In the genomic region with DNA sequence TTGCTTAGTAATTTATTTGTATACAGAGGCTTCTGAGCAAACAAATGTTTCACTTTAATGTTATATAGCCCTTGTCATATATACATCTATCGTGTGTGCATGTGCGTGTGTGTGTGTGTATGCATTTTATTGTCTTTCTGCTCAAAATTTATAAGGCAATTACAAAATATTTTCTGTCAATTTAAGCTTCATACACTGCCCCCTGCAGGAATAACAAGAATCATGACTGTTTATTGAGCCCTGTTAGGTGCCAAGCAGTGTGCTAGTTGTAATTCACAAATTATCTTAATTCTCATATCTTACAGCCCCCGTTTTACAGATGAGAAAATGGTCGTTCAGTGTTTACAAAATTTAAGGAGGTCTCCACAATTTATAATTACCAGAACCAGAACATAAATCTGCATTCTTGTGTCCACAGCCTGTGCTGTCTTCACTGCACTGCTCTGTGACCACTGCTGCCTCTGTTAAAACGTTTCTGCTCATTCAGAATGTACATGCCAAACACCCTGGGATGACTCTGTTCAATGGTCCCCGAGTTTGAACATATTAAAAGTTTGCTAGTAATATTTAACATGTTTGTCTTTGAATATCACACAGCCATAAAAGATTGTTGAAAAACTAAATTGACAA, we compare ENCODE assay signal across 10 cellular contexts.
A peak's percentile ranks its signal among the peaks of the same experiment; 100 is the strongest.
DNase-seq lines count a peak whose midpoint lies in the region; ATAC-seq and TF ChIP-seq lines count a peak whose summit lies in the region.
"Had no signal": no experiment of that assay in that cellular context is flagged by ENCODE, and none has a peak within 500 bp of the region (broad histone marks: within the 10 kb centered on the region; RNA-seq: fewer than 3 reads in every experiment).

No MANE protein-coding gene starts in this region.

- H3K27ac ChIP-seq in KMS-11 (no peak overlapping the region), brain microvascular endothelial cell (no peak overlapping the region)

- H3K4me3 ChIP-seq in KMS-11 (IDR thresholded peaks at IDR 0.05; ENCODE audit: insufficient read depth, low read depth, low read length): no peak overlapping the region
- no peak overlapping the region for H3K4me3 ChIP-seq in brain microvascular endothelial cell (ENCODE audit: low read depth, low read length)

- H3K27me3 ChIP-seq in KMS-11 (ENCODE audit: insufficient read depth, low read depth) (no peaks in the 10 kb centered on the region), brain microvascular endothelial cell (replicated peaks) (no peaks in the 10 kb centered on the region)

- no peak for DNase-seq in CD14-positive monocyte (ENCODE audit: low spot score)
- DNase-seq in brain microvascular endothelial cell: no peak
- peak; percentile 45 to 46 for DNase-seq in lung microvascular endothelial cell (ENCODE audit: low read depth in 2 of 2)
- no peak for DNase-seq in NCI-H2227 treated with DMSO at 0.1 percent for 48 hours (lab: John Stamatoyannopoulos, UW)
- DNase-seq in NCI-H446 treated with DMSO at 0.1 percent for 48 hours (lab: John Stamatoyannopoulos, UW): no peak
- no peak for DNase-seq in omental fat pad (ENCODE audit: low spot score)
- no peak for DNase-seq in MV-4-11 (lab: John Stamatoyannopoulos, UW)

- H3K4me1 Mint-ChIP-seq in CD14-positive monocyte: peaks cover 14% of the 10 kb centered on the region
- H3K4me1 Mint-ChIP-seq: naive thymus-derived CD8-positive, alpha-beta T cell had no signal

- H3K27me3 Mint-ChIP-seq in CD14-positive monocyte (ENCODE audit: low read depth in 3 of 3): peaks cover 0 to 2% (median 0%) of the 10 kb centered on the region in 3 donors

- H4K20me1 ChIP-seq in KMS-11 (ENCODE audit: insufficient read depth): no peaks in the 10 kb centered on the region

- peak; percentile 55 for TF ChIP-seq CTCF in CD14-positive monocyte (IDR thresholded peaks at IDR 0.05)
- peak; percentile 74 for TF ChIP-seq CTCF in KMS-11 (conservative IDR thresholded peaks at IDR 0.05; ENCODE audit: low read depth, low read length)
- peak; percentile 44 for TF ChIP-seq CTCF in brain microvascular endothelial cell (IDR thresholded peaks at IDR 0.05; ENCODE audit: low read depth, low read length, missing control alignments)
- TF ChIP-seq CTCF in omental fat pad (IDR thresholded peaks at IDR 0.05): no peak

- no peak for ATAC-seq in omental fat pad (ENCODE audit: low FRiP score)
- ATAC-seq: naive thymus-derived CD8-positive, alpha-beta T cell had no signal

- H3K9me3 Mint-ChIP-seq in CD14-positive monocyte: no peaks in the 10 kb centered on the region
- H3K9me3 Mint-ChIP-seq: naive thymus-derived CD8-positive, alpha-beta T cell; stimulated activated naive CD8-positive, alpha-beta T cell treated with anti-CD3 and anti-CD28 coated beads, Interleukin-15, Interleukin-2, amounts not matched to agents 100 ng/mL and 50 ng/mL, for 24 hours had no signal

- intact Hi-C loops in CD14-positive monocyte (cut with micrococcal nuclease): no loop called here

- no peaks in the 10 kb centered on the region for H3K79me2 ChIP-seq in KMS-11 (ENCODE audit: insufficient read depth, low read depth)

- in situ Hi-C loops in brain microvascular endothelial cell (cut with HindIII; ENCODE audit: low pct_ligation_motif_present, low sequenced_read_pairs): no loop called here

- H3K9ac ChIP-seq in KMS-11: no peak overlapping the region

- no peak overlapping the region for H3K4me2 ChIP-seq in KMS-11

- no peak overlapping the region; the same call in 1 of the 2 replicates for H2AFZ ChIP-seq in KMS-11 (ENCODE audit: low read depth)

- no peak overlapping the region for H3K27ac Mint-ChIP-seq in CD14-positive monocyte
- H3K27ac Mint-ChIP-seq: naive thymus-derived CD8-positive, alpha-beta T cell; stimulated activated naive CD8-positive, alpha-beta T cell treated with anti-CD3 and anti-CD28 coated beads, Interleukin-15, Interleukin-2, amounts not matched to agents 100 ng/mL and 50 ng/mL, for 24 hours had no signal

- peaks cover 4% of the 10 kb centered on the region for H3K4me1 ChIP-seq in KMS-11 (ENCODE audit: low read depth, poor library complexity, severe bottlenecking)

- H3K36me3 Mint-ChIP-seq in CD14-positive monocyte: no peaks in the 10 kb centered on the region
- H3K36me3 Mint-ChIP-seq: naive thymus-derived CD8-positive, alpha-beta T cell had no signal

- H3K36me3 ChIP-seq in KMS-11 (ENCODE audit: insufficient read depth) (no peaks in the 10 kb centered on the region), brain microvascular endothelial cell (replicated peaks) (no peaks in the 10 kb centered on the region)

- no peak overlapping the region for H3K4me3 Mint-ChIP-seq in CD14-positive monocyte
- H3K4me3 Mint-ChIP-seq: naive thymus-derived CD8-positive, alpha-beta T cell; stimulated activated naive CD8-positive, alpha-beta T cell treated with anti-CD3 and anti-CD28 coated beads, Interleukin-15, Interleukin-2, amounts not matched to agents 100 ng/mL and 50 ng/mL, for 24 hours had no signal

Comparison
In these comparisons a context has a peak if more than half of its experiments do, and no peak if none do; other contexts are left out.
1. DNase-seq: peak in lung microvascular endothelial cell (2 of 2); none in CD14-positive monocyte (single experiment), brain microvascular endothelial cell (single experiment), NCI-H2227 treated with DMSO at 0.1 percent for 48 hours (single experiment), NCI-H446 treated with DMSO at 0.1 percent for 48 hours (single experiment), omental fat pad (single experiment) and MV-4-11 (single experiment).
2. CTCF ChIP-seq: peak in CD14-positive monocyte (single experiment), KMS-11 (single experiment) and brain microvascular endothelial cell (single experiment); none in omental fat pad (0 of 3).